11 cellular contexts compared by ENCODE assay signal in the genomic region with DNA sequence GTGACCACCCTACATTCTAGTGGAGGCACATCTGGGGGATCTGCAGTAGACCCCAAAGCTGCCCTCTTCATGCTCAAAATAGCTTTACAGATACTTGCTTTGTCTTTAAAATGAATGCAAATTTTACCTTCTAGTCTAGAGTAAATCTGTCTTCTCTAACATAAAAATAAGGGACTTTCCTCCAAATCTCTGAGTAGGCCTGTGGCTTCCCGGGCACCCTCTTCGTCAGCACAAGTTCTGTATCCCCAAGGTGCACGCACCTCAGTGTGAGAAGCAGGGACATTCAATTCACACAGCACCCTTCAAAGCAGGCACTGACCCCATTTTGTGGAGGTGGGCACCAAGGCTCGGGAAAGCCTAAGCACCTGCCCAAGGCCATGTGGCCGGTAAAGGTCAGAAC. TPM values are rescaled to one million over a fixed set of nuclear protein-coding genes. Genes with fewer than 3 reads are reported as not detected.
DNase-seq lines count a peak whose midpoint lies in the region; ATAC-seq, FAIRE-seq and TF ChIP-seq lines count a peak whose summit lies in the region.
"Had no signal": no experiment of that assay in that cellular context is flagged by ENCODE, and none has a peak within 500 bp of the region (broad histone marks: within the 10 kb centered on the region; RNA-seq: fewer than 3 reads in every experiment).

No MANE protein-coding gene starts in this region.

- POLR2A ChIA-PET in CD8-positive, alpha-beta memory T cell (lab: Charles Lee) = interaction anchor here (1.3 to 2.7 kb wide), 5 partner anchors 14 to 100 kb away, joined by 5 to 29 read pairs (median 8); a partner anchor contains a TSS

- no peaks in the 10 kb centered on the region for H3K9me3 Mint-ChIP-seq in CD8-positive, alpha-beta memory T cell
- no peaks in the 10 kb centered on the region for H3K9me3 Mint-ChIP-seq in activated naive CD4-positive, alpha-beta T cell treated with anti-CD3 and anti-CD28 coated beads, Interleukin-2, amount 50 U/mL, for 24 hours

- H3K27ac Mint-ChIP-seq in CD8-positive, alpha-beta memory T cell = peak overlapping the region; percentile 40 to 96 (median 92)
- H3K27ac Mint-ChIP-seq in activated naive CD4-positive, alpha-beta T cell treated with anti-CD3 and anti-CD28 coated beads, Interleukin-2, amount 50 U/mL, for 24 hours = peak overlapping the region; percentile 97

- peaks cover 40% of the 10 kb centered on the region for H3K4me1 ChIP-seq in CD8-positive, alpha-beta memory T cell (ENCODE audit: insufficient read depth, low read length)
- H3K4me1 ChIP-seq in psoas muscle = peaks cover 99% of the 10 kb centered on the region

- FAIRE-seq in H54 (lab: Jason Lieb, UNC) = no peak

- CTCF ChIA-PET in CD8-positive, alpha-beta memory T cell (lab: Charles Lee) = interaction anchor here (0.9 to 8.4 kb wide), 26 partner anchors 9 to 145 kb away, joined by 3 to 177 read pairs (median 8); a partner anchor contains a TSS

- TF ChIP-seq POLR2A in H54 (IDR thresholded peaks at IDR 0.05; ENCODE audit: low read depth, low read length) = no peak

- H3K36me3 Mint-ChIP-seq in CD8-positive, alpha-beta memory T cell = peaks cover 9 to 81% (median 23%) of the 10 kb centered on the region in 3 donors
- H3K36me3 Mint-ChIP-seq in activated naive CD4-positive, alpha-beta T cell treated with anti-CD3 and anti-CD28 coated beads, Interleukin-2, amount 50 U/mL, for 24 hours = peaks cover 21% of the 10 kb centered on the region

- no peaks in the 10 kb centered on the region for H3K9me3 ChIP-seq in CD8-positive, alpha-beta memory T cell (ENCODE audit: low read length)
- H3K9me3 ChIP-seq in psoas muscle = no peaks in the 10 kb centered on the region
- H3K9me3 ChIP-seq: body of pancreas, left lung, ovary had no signal

- peaks cover 49 to 70% (median 62%) of the 10 kb centered on the region in 3 donors for H3K4me1 Mint-ChIP-seq in CD8-positive, alpha-beta memory T cell
- H3K4me1 Mint-ChIP-seq in activated naive CD4-positive, alpha-beta T cell treated with anti-CD3 and anti-CD28 coated beads, Interleukin-2, amount 50 U/mL, for 24 hours = peaks cover 54% of the 10 kb centered on the region

- no peak overlapping the region for H3K4me3 ChIP-seq in CD8-positive, alpha-beta memory T cell (ENCODE audit: low read length)
- H3K4me3 ChIP-seq in psoas muscle = no peak overlapping the region
- H3K4me3 ChIP-seq: body of pancreas, left lung, ovary had no signal

- H3K27ac ChIP-seq in CD8-positive, alpha-beta memory T cell (ENCODE audit: low read depth, low read length) = peak overlapping the region; percentile 21
- H3K27ac ChIP-seq in psoas muscle = peak overlapping the region; percentile 97
- H3K27ac ChIP-seq: ovary had no signal

- peak overlapping the region in 3 of 7 donors; percentile 1 to 30 (median 22) for H3K4me3 Mint-ChIP-seq in CD8-positive, alpha-beta memory T cell
- no peak overlapping the region for H3K4me3 Mint-ChIP-seq in activated naive CD4-positive, alpha-beta T cell treated with anti-CD3 and anti-CD28 coated beads, Interleukin-2, amount 50 U/mL, for 24 hours

- H3K27me3 Mint-ChIP-seq in CD8-positive, alpha-beta memory T cell = no peaks in the 10 kb centered on the region
- no peaks in the 10 kb centered on the region for H3K27me3 Mint-ChIP-seq in activated naive CD4-positive, alpha-beta T cell treated with anti-CD3 and anti-CD28 coated beads, Interleukin-2, amount 50 U/mL, for 24 hours

- DNase-seq in CD8-positive, alpha-beta memory T cell = no peak
- peak; percentile 63 for DNase-seq in GM20000 (ENCODE audit: low spot score)
- no peak for DNase-seq in psoas muscle
- no peak for DNase-seq in H54 (ENCODE audit: insufficient read length, low spot score)
- DNase-seq in ureter (ENCODE audit: low spot score) = no peak
- no peak for DNase-seq in NCI-H524 treated with DMSO at 0.1 percent for 48 hours (lab: John Stamatoyannopoulos, UW)
- DNase-seq in foreskin melanocyte = no peak
- DNase-seq: body of pancreas, left lung, ovary had no signal

- WGBS in psoas muscle, 3 donors = 61 to 69% (median 64%) methylated on average over 5 of the region's 5 CpGs

- intact Hi-C loops in psoas muscle (cut with DNase I) = no loop called here

- no peaks in the 10 kb centered on the region for H3K27me3 ChIP-seq in CD8-positive, alpha-beta memory T cell (ENCODE audit: insufficient read depth, low read length, poor library complexity, severe bottlenecking)
- no peaks in the 10 kb centered on the region for H3K27me3 ChIP-seq in psoas muscle (ENCODE audit: insufficient read depth in 3 of 3, low read length in 2 of 3)
- H3K27me3 ChIP-seq: body of pancreas, left lung, ovary had no signal

- peaks cover 59% of the 10 kb centered on the region for H3K36me3 ChIP-seq in CD8-positive, alpha-beta memory T cell (ENCODE audit: insufficient read depth, low read length)
- H3K36me3 ChIP-seq in psoas muscle (ENCODE audit: insufficient read depth in 1 of 2, low read depth in 1 of 2) = peaks cover 4 to 77% of the 10 kb centered on the region in 2 donors
- H3K36me3 ChIP-seq: ovary had no signal

- ATAC-seq in psoas muscle = no peak

- TF ChIP-seq CTCF in GM20000 (IDR thresholded peaks at IDR 0.05; ENCODE audit: extremely low read depth, missing control alignments) (no peak), psoas muscle (IDR thresholded peaks at IDR 0.05) (no peak)

RNA-seq across cellular contexts. Expression of a gene that starts 19.0 kb away (rescaled TPM):
- total RNA-seq in CD8-positive, alpha-beta memory T cell = 10 to 100 TPM; 32.9 to 35.4 TPM
- polyA plus RNA-seq in CD8-positive, alpha-beta memory T cell = 19.2 TPM
- total RNA-seq in psoas muscle (100 to 1,000 TPM; 126 to 258 (median 188) TPM), ureter (55.3 TPM)
- polyA plus RNA-seq in psoas muscle = 10 to 100 TPM; 43.1 to 65.3 (median 58.4) TPM
